In the genomic region with DNA sequence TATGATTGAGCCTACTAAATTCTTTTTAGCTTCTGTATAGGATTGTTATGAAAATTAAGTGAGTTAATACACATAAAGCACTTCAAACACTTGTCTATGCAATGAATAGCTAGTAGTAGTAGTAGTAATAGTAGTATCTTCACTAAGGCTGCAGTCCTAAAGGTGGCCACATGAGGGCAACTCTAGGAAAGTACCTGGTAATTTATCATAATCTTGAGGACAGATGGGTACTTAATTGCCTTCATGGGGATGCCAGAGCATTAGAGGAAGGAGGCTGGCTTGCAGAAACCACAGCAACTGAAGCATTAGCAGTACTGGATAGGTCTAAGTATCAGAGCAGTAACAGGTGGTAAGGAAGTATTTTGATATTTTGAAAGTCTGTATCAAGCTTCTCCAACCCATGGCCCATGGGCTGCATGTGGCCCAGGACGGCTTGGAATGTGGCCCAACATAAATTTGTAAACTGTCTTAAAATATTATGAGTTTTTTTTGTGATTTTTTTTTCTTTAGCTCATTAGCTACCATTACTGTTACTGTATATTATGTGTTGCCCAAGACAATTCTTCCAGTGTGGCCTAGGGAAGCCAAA, we compare ENCODE assay signal across 8 cellular contexts. TPM values are rescaled to one million over a fixed set of nuclear protein-coding genes. Genes with fewer than 3 reads are reported as not detected.
DNase-seq lines count a peak whose midpoint lies in the region; ATAC-seq and TF ChIP-seq lines count a peak whose summit lies in the region.

No MANE protein-coding gene starts in this region.

- DNase-seq in heart right ventricle (no peak), left cardiac atrium (no peak), KG1 (lab: John Stamatoyannopoulos, UW) (peak; percentile 33), dorsolateral prefrontal cortex (no peak), psoas muscle (no peak), G401 (ENCODE audit: low spot score) (no peak)
- DNase-seq in activated CD4-positive, alpha-beta T cell treated with anti-CD3 and anti-CD28 coated beads for 1 hour: peak; percentile 34

- 84 to 86% methylated on average over 1 of the region's 1 CpG for WGBS in heart right ventricle, 2 donors
- WGBS in psoas muscle, 3 donors: 67 to 82% (median 77%) methylated on average over 1 of the region's 1 CpG

- H3K27me3 ChIP-seq in heart right ventricle: no peaks in the 10 kb centered on the region
- H3K27me3 ChIP-seq in dorsolateral prefrontal cortex: no peaks in the 10 kb centered on the region
- no peaks in the 10 kb centered on the region for H3K27me3 ChIP-seq in psoas muscle (ENCODE audit: insufficient read depth in 3 of 3, low read length in 2 of 3)

- intact Hi-C loops in heart right ventricle (cut with DNase I) (no loop called here), left cardiac atrium (cut with DNase I) (no loop called here), dorsolateral prefrontal cortex (cut with DNase I) (no loop called here), psoas muscle (cut with DNase I) (no loop called here)

- peaks cover 0 to 8% (median 0%) of the 10 kb centered on the region in 9 donors for H3K4me1 ChIP-seq in heart right ventricle
- H3K4me1 ChIP-seq in psoas muscle: peaks cover 14% of the 10 kb centered on the region

- no peaks in the 10 kb centered on the region for H3K9me3 ChIP-seq in heart right ventricle
- H3K9me3 ChIP-seq in psoas muscle: no peaks in the 10 kb centered on the region

- H3K36me3 ChIP-seq in heart right ventricle (no peaks in the 10 kb centered on the region), psoas muscle (ENCODE audit: insufficient read depth in 1 of 2, low read depth in 1 of 2) (no peaks in the 10 kb centered on the region)

- H3K4me3 ChIP-seq in heart right ventricle (no peak overlapping the region), dorsolateral prefrontal cortex (no peak overlapping the region), psoas muscle (no peak overlapping the region)

- in situ Hi-C loops in G401 (cut with HindIII; ENCODE audit: low sequenced_read_pairs): no loop called here

- H3K27ac ChIP-seq in heart right ventricle (no peak overlapping the region), dorsolateral prefrontal cortex (no peak overlapping the region), psoas muscle (no peak overlapping the region)

- ATAC-seq in heart right ventricle (no peak), left cardiac atrium (no peak), psoas muscle (peak in 1 of 4 donors; percentile 38), HG03025 (IDR thresholded peaks at IDR 0.05; ENCODE audit: low FRiP score, unreplicated experiment) (no peak)

- TF ChIP-seq CTCF in heart right ventricle (IDR thresholded peaks at IDR 0.05) (peak in 6 of 9 donors; percentile 26 to 53 (median 40)), dorsolateral prefrontal cortex (IDR thresholded peaks at IDR 0.05 in 54 of 56, conservative IDR thresholded peaks at IDR 0.05 in 2 of 56; ENCODE audit: low read depth in 1 of 56, partially characterized antibody in 56 of 56) (peak in 30 of 56 donors; percentile 8 to 36 (median 25)), psoas muscle (IDR thresholded peaks at IDR 0.05) (peak; percentile 43)

RNA-seq across cellular contexts. Expression of a gene that starts 17.3 kb away (rescaled TPM):
- total RNA-seq in heart right ventricle (1 to 10 TPM in 1 of 10 donors, under 1 TPM in 9; 0.04 to 1.4 (median 0.45) TPM), left cardiac atrium (1 to 10 TPM in 1 of 2 donors, under 1 TPM in 1; 0.53 to 1.5 TPM), dorsolateral prefrontal cortex (1 to 10 TPM in 82 of 120 experiments, under 1 TPM in 38; 0.18 to 4.9 (median 1.3) TPM), psoas muscle (1 to 10 TPM in 1 of 4 donors, under 1 TPM in 3; 0.69 to 2.3 (median 0.81) TPM)
- polyA plus RNA-seq in heart right ventricle (under 1 TPM; 0.17 to 0.59 TPM), psoas muscle (1 to 10 TPM in 1 of 3 donors, under 1 TPM in 2; 0.41 to 1.3 (median 0.47) TPM)
- 0.14 and 0.31 TPM in 2 replicates for total RNA-seq in G401 (2014; rRNA removed; shearing (Covaris generic))

RNA-seq across cellular contexts. Expression of a gene that starts 17.4 kb away (rescaled TPM):
- 1 to 10 TPM in 1 of 10 donors, under 1 TPM in 6, not detected in 3; 0.11 to 1.6 (median 0.37) TPM for total RNA-seq in heart right ventricle
- 1 to 10 TPM in 1 of 2 donors, under 1 TPM in 1; 0.06 to 1.8 TPM for polyA plus RNA-seq in heart right ventricle
- under 1 TPM; 0.12 to 0.92 TPM for total RNA-seq in left cardiac atrium
- total RNA-seq in dorsolateral prefrontal cortex: 1 to 10 TPM in 6 of 120 experiments, under 1 TPM in 28, not detected in 86; 0.16 to 3.8 (median 0.50) TPM
- under 1 TPM; 0.50 to 0.77 (median 0.66) TPM for total RNA-seq in psoas muscle
- 1 to 10 TPM in 1 of 3 donors, under 1 TPM in 2; 0.15 to 1.1 (median 0.38) TPM for polyA plus RNA-seq in psoas muscle
- not detected in 2 replicates for total RNA-seq in G401 (2014; rRNA removed; shearing (Covaris generic))

Comparison
In these comparisons a context has a peak if more than half of its experiments do, and no peak if none do; other contexts are left out.
1. DNase-seq: peak in KG1 (single experiment) and activated CD4-positive, alpha-beta T cell treated with anti-CD3 and anti-CD28 coated beads for 1 hour (single experiment); none in heart right ventricle (0 of 2), left cardiac atrium (single experiment), dorsolateral prefrontal cortex (0 of 10), psoas muscle (0 of 2) and G401 (single experiment).
2. Peak in every context shown above with its lines, with median percentiles within 50 percentile points of each other: CTCF ChIP-seq.